Comparison of ENCODE assay signal across 1 cellular context in the genomic region with DNA sequence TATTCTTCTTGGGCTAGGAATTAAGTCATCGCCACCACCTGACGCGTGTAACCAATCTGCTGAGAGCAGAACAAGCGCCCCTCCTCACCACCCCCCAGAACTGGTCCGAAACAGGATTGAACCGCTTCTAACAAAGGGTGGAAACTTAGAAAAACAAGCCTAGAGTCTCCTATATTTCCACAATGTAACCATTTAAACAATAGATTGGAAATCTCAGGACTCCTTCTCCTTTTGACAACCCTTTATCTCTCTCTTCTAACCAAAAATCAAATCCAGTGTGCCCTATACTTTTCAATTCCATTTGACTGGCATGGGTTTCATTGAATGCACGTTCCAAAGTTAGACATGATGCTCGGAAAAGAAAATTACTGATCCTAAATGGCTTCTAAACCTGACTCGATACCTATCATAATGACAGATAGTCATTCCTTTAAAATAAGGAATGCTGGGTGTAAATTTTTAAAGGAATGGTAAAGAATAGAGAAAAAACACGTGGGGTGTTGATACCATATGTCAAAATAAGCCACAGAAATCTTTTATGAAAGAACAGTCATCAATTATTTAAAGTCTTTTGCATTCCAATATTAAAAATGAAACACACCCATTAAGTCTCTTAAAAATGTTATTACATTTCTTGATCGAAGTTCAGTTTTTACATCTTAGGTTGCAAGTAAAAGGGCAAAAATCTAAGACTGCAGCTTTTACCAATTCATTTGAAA.
A peak's percentile ranks its signal among the peaks of the same experiment; 100 is the strongest.
TF ChIP-seq lines count a peak whose summit lies in the region.

No MANE protein-coding gene starts in this region.

TF ChIP-seq in SK-N-SH, 30 proteins besides CTCF, POLR2A, EP300 and RAD21 (continued from another document):
- TF ChIP-seq, protein P1, sequence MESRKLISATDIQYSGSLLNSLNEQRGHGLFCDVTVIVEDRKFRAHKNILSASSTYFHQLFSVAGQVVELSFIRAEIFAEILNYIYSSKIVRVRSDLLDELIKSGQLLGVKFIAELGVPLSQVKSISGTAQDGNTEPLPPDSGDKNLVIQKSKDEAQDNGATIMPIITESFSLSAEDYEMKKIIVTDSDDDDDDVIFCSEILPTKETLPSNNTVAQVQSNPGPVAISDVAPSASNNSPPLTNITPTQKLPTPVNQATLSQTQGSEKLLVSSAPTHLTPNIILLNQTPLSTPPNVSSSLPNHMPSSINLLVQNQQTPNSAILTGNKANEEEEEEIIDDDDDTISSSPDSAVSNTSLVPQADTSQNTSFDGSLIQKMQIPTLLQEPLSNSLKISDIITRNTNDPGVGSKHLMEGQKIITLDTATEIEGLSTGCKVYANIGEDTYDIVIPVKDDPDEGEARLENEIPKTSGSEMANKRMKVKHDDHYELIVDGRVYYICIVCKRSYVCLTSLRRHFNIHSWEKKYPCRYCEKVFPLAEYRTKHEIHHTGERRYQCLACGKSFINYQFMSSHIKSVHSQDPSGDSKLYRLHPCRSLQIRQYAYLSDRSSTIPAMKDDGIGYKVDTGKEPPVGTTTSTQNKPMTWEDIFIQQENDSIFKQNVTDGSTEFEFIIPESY (IDR thresholded peaks at IDR 0.05; ENCODE audit: borderline replicate concordance, low read depth) = no peak
- TF ChIP-seq FOSL2 (IDR thresholded peaks at IDR 0.05; ENCODE audit: borderline replicate concordance, low read depth) (no peak), MXI1 (IDR thresholded peaks at IDR 0.05; ENCODE audit: low read depth, low read length) (peak; percentile 52; the same call in 1 of the 2 replicates), GATA2 (CRISPR knock-in tag; IDR thresholded peaks at IDR 0.05) (no peak), RCOR1 (IDR thresholded peaks at IDR 0.05; ENCODE audit: low read length) (no peak), GABPA (IDR thresholded peaks at IDR 0.05; ENCODE audit: low read depth) (no peak), SMC3 (IDR thresholded peaks at IDR 0.05; ENCODE audit: low read depth, low read length) (no peak), FOXJ3 (CRISPR knock-in tag; IDR thresholded peaks at IDR 0.05) (no peak), TEAD4 (IDR thresholded peaks at IDR 0.05; ENCODE audit: borderline replicate concordance, insufficient read depth) (no peak), RXRA (IDR thresholded peaks at IDR 0.05; ENCODE audit: borderline replicate concordance, low read depth) (no peak), JUND (IDR thresholded peaks at IDR 0.05) (no peak), NRF1 (IDR thresholded peaks at IDR 0.05; ENCODE audit: low read depth, low read length) (no peak), SIN3A (IDR thresholded peaks at IDR 0.05; ENCODE audit: borderline replicate concordance, low read depth, low read length) (peak; percentile 48), TAF1 (IDR thresholded peaks at IDR 0.05; ENCODE audit: borderline replicate concordance, low read depth, low read length) (peak; percentile 87), TCF12 (IDR thresholded peaks at IDR 0.05) (peak; percentile 21; the same call in 1 of the 2 replicates), EZH2phosphoT487 (IDR thresholded peaks at IDR 0.05; ENCODE audit: borderline replicate concordance, low read depth) (no peak), POLR2AphosphoS5 (IDR thresholded peaks at IDR 0.05; ENCODE audit: low read depth, low read length) (peak; percentile 90), NFIC (IDR thresholded peaks at IDR 0.05; ENCODE audit: borderline replicate concordance) (no peak), CHD2 (IDR thresholded peaks at IDR 0.05; ENCODE audit: low read length, partially characterized antibody) (no peak)
- TF ChIP-seq, protein P2, sequence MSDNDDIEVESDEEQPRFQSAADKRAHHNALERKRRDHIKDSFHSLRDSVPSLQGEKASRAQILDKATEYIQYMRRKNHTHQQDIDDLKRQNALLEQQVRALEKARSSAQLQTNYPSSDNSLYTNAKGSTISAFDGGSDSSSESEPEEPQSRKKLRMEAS (IDR thresholded peaks at IDR 0.05; ENCODE audit: low read depth) = 0 out of 2 replicates have a peak, but pooled peaks have one; percentile 25
- TF ChIP-seq, protein P3, sequence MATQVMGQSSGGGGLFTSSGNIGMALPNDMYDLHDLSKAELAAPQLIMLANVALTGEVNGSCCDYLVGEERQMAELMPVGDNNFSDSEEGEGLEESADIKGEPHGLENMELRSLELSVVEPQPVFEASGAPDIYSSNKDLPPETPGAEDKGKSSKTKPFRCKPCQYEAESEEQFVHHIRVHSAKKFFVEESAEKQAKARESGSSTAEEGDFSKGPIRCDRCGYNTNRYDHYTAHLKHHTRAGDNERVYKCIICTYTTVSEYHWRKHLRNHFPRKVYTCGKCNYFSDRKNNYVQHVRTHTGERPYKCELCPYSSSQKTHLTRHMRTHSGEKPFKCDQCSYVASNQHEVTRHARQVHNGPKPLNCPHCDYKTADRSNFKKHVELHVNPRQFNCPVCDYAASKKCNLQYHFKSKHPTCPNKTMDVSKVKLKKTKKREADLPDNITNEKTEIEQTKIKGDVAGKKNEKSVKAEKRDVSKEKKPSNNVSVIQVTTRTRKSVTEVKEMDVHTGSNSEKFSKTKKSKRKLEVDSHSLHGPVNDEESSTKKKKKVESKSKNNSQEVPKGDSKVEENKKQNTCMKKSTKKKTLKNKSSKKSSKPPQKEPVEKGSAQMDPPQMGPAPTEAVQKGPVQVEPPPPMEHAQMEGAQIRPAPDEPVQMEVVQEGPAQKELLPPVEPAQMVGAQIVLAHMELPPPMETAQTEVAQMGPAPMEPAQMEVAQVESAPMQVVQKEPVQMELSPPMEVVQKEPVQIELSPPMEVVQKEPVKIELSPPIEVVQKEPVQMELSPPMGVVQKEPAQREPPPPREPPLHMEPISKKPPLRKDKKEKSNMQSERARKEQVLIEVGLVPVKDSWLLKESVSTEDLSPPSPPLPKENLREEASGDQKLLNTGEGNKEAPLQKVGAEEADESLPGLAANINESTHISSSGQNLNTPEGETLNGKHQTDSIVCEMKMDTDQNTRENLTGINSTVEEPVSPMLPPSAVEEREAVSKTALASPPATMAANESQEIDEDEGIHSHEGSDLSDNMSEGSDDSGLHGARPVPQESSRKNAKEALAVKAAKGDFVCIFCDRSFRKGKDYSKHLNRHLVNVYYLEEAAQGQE (IDR thresholded peaks at IDR 0.05; ENCODE audit: low read depth, low read length) = peak; percentile 44; the same call in 1 of the 2 replicates
- TF ChIP-seq, protein P4, sequence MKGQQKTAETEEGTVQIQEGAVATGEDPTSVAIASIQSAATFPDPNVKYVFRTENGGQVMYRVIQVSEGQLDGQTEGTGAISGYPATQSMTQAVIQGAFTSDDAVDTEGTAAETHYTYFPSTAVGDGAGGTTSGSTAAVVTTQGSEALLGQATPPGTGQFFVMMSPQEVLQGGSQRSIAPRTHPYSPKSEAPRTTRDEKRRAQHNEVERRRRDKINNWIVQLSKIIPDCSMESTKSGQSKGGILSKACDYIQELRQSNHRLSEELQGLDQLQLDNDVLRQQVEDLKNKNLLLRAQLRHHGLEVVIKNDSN (IDR thresholded peaks at IDR 0.05; ENCODE audit: borderline replicate concordance, low read depth) = peak; percentile 90
- TF ChIP-seq, protein P5, sequence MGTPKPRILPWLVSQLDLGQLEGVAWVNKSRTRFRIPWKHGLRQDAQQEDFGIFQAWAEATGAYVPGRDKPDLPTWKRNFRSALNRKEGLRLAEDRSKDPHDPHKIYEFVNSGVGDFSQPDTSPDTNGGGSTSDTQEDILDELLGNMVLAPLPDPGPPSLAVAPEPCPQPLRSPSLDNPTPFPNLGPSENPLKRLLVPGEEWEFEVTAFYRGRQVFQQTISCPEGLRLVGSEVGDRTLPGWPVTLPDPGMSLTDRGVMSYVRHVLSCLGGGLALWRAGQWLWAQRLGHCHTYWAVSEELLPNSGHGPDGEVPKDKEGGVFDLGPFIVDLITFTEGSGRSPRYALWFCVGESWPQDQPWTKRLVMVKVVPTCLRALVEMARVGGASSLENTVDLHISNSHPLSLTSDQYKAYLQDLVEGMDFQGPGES (IDR thresholded peaks at IDR 0.05; ENCODE audit: low read depth, low read length) = no peak
TF ChIP-seq in SK-N-SH: peak in this region for 11.
